ENCODE assay signal across 14 cellular contexts in the genomic region with DNA sequence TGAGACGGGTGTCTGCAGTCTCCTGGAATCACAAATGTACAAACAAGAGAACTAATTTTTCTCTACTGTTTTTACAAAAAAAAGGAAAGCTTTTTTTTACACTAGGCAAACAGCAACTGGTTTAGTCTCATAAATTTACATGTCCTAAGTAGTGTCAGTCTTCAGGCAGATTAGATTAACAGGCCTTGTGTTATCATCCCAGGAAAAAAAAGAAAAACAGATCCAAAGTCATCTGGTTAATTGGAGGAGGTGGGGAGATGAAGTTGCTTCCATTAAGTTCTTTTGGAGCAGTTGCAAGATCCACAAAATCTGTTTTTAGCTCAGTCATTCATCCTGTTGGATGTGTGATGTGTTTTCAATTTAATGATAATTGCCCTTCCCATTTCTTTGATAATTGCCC.
"Had no signal": no experiment of that assay in that cellular context is flagged by ENCODE, and none has a peak within 500 bp of the region (broad histone marks: within the 10 kb centered on the region; RNA-seq: fewer than 3 reads in every experiment).

No MANE protein-coding gene starts in this region.

- H3K9me3 ChIP-seq: pancreas, tibial artery, uterus had no signal

- H3K4me3 ChIP-seq: pancreas, skin epidermis, tibial artery, uterus had no signal

- H3K27me3 ChIP-seq: brain microvascular endothelial cell, pancreas, tibial artery, uterus had no signal

- H3K27ac ChIP-seq: brain microvascular endothelial cell, pancreas, skin epidermis, uterus, VCaP had no signal

- DNase-seq: activated CD4-positive, alpha-beta T cell treated with anti-CD3 and anti-CD28 coated beads for 36 hours; activated CD8-positive, alpha-beta memory T cell treated with anti-CD3 and anti-CD28 coated beads, Interleukin-2, amount 50 U/mL, for 4 hours; activated CD8-positive, alpha-beta T cell treated with anti-CD3 and anti-CD28 coated beads for 36 hours; activated gamma-delta T cell treated with Interleukin-2 at 50 U/mL for 16 hours; activated naive CD8-positive, alpha-beta T cell treated with anti-CD3 and anti-CD28 coated beads for 36 hours; activated T-cell treated with anti-CD3 and anti-CD28 coated beads, Interleukin-2, amount 50 U/mL, for 72 hours; brain microvascular endothelial cell; hypothalamus; kidney glomerular epithelial cell; pancreas; tibial artery; uterus had no signal

- H3K4me1 ChIP-seq: pancreas, uterus had no signal

- ATAC-seq: activated CD4-positive, alpha-beta T cell treated with anti-CD3 and anti-CD28 coated beads for 36 hours; activated CD8-positive, alpha-beta T cell treated with anti-CD3 and anti-CD28 coated beads for 36 hours; activated T-cell treated with anti-CD3 and anti-CD28 coated beads, Interleukin-2, amount 50 U/mL, for 72 hours; pancreas had no signal

- H3K36me3 ChIP-seq: brain microvascular endothelial cell, pancreas, tibial artery, uterus had no signal
